Comparison of ENCODE assay signal across 23 cellular contexts in the genomic region with DNA sequence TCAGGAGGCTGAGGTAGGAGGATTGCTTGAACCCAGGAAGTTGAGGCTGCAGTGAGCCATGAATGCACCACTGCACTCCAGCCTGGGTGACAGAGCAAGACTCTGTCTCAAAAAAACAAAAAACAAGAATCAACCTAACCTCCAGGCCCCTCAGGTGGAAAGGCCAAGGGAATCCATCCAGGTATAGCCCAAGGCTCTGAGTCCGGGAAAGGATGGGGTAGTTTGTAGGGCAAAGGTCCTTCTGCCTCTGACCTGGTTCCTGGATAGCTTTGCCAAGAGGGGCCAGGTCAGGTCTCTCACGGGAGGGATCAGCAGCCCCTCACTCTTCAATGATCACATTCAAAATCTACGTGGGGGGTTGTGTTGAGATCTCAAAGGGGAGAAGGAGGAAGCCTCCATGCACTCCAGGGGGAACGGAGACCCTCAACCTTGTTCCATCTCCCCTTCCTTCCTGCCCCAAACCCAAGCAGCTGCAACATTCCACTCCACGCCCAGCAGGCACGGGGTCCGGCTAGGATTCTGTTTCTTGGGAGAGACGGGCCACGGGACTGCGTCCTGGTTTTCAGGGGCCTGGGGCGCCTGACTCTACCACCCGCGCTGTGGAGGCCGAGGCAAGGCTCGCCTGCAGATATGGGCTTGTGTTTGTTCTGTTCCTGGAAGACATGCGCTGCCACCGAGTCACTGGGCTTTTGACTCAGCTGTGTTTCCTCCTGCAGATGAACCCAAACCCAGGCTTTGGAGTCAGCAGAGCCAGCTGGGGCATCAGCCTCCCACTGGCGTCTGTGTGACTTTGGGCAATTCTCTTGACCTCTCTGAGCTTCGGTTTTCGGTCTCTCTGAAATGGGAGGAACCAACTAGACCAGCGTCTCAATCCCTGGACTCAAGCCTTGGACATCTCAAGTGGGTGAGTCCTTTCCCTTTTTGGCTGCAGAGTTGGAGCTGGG. TPM values are rescaled to one million over a fixed set of nuclear protein-coding genes. Genes with fewer than 3 reads are reported as not detected.
DNase-seq lines count a peak whose midpoint lies in the region; ATAC-seq and TF ChIP-seq lines count a peak whose summit lies in the region.
"Had no signal": no experiment of that assay in that cellular context is flagged by ENCODE, and none has a peak within 500 bp of the region (broad histone marks: within the 10 kb centered on the region; RNA-seq: fewer than 3 reads in every experiment).

No MANE protein-coding gene starts in this region.

- H4K8ac ChIP-seq in IMR-90 (ENCODE audit: low read depth in 2 of 2, low read length in 2 of 2) (no peak overlapping the region), trophoblast cell (ENCODE audit: low read depth, low read length) (no peak overlapping the region)

- no peak overlapping the region; the same call in 1 of the 2 replicates for H4K91ac ChIP-seq in IMR-90 (ENCODE audit: insufficient read depth, low read depth, low read length)
- no peak overlapping the region for H4K91ac ChIP-seq in trophoblast cell (ENCODE audit: low read depth, low read length)

- H4K5ac ChIP-seq in IMR-90 (ENCODE audit: low read depth, low read length) = no peak overlapping the region

- no peak overlapping the region for H3K4ac ChIP-seq in IMR-90 (ENCODE audit: low read depth, low read length)
- no peak overlapping the region for H3K4ac ChIP-seq in trophoblast cell (ENCODE audit: low read depth, low read length)

- no peak for TF ChIP-seq RAD21 in IMR-90 (IDR thresholded peaks at IDR 0.05; ENCODE audit: low read length)

- DNase-seq in CD14-positive monocyte (ENCODE audit: low spot score) = peak; percentile 18
- no peak for DNase-seq in IMR-90
- DNase-seq in left ventricle myocardium superior = peak; percentile 30
- DNase-seq in trophoblast cell = peak; percentile 92 to 95
- no peak for DNase-seq in NCI-H2081 (lab: John Stamatoyannopoulos, UW)
- DNase-seq in GM19240 (ENCODE audit: insufficient read length, low spot score) = no peak
- DNase-seq in hypothalamus (lab: John Stamatoyannopoulos, UW) = no peak
- no peak for DNase-seq in adrenal gland
- DNase-seq: Calu3; CD8-positive, alpha-beta T cell; DMS53; EL; GM23248; NCI-H1417 treated with DMSO at 0.1 percent for 48 hours; NCI-H187 treated with DMSO at 0.1 percent for 48 hours; NCI-H345; NCI-H524 treated with DMSO at 0.1 percent for 48 hours; PC-3; RPMI8226 had no signal

- H3K27me3 ChIP-seq in IMR-90 (ENCODE audit: control insufficient read depth, insufficient read depth, low read length) = no peaks in the 10 kb centered on the region
- no peaks in the 10 kb centered on the region for H3K27me3 ChIP-seq in trophoblast cell (ENCODE audit: insufficient read depth, low read length)
- no peaks in the 10 kb centered on the region for H3K27me3 ChIP-seq in adrenal gland
- H3K27me3 ChIP-seq: BLaER1 had no signal

- H3K18ac ChIP-seq in IMR-90 (ENCODE audit: low read depth, low read length) = no peak overlapping the region
- no peak overlapping the region for H3K18ac ChIP-seq in trophoblast cell (ENCODE audit: low read length)

- TF ChIP-seq CTCF in CD14-positive monocyte (IDR thresholded peaks at IDR 0.05) (no peak), IMR-90 (conservative IDR thresholded peaks at IDR 0.05; ENCODE audit: low read depth, low read length) (no peak), adrenal gland (IDR thresholded peaks at IDR 0.05) (no peak)

- H3K27ac Mint-ChIP-seq in CD14-positive monocyte = no peak overlapping the region
- H3K27ac Mint-ChIP-seq: CD8-positive, alpha-beta T cell had no signal

- no peaks in the 10 kb centered on the region for H3K9me3 ChIP-seq in IMR-90 (ENCODE audit: control insufficient read depth, insufficient read depth, low read length)
- H3K9me3 ChIP-seq in trophoblast cell (ENCODE audit: insufficient read depth, low read depth, low read length) = no peaks in the 10 kb centered on the region
- H3K9me3 ChIP-seq in adrenal gland (replicated peaks in 1 of 3) = no peaks in the 10 kb centered on the region
- H3K9me3 ChIP-seq: BLaER1 had no signal

- peaks cover 0 to 10% (median 0%) of the 10 kb centered on the region in 7 donors for H3K9me3 Mint-ChIP-seq in CD14-positive monocyte
- H3K9me3 Mint-ChIP-seq: CD8-positive, alpha-beta T cell had no signal

- no peak overlapping the region for H3K56ac ChIP-seq in IMR-90 (ENCODE audit: extremely low read depth, insufficient read depth, low read length)

- in situ Hi-C loops in IMR-90 (cut with MboI; ENCODE audit: low sequenced_read_pairs) = no loop called here

- H3K9ac ChIP-seq in IMR-90 (ENCODE audit: low read depth, low read length) (no peak overlapping the region), trophoblast cell (ENCODE audit: low read length) (no peak overlapping the region)
- H3K9ac ChIP-seq: BLaER1, GM23248, KMS-11 had no signal

- H3K79me1 ChIP-seq in IMR-90 (ENCODE audit: low read depth in 1 of 2, low read length in 2 of 2) = no peaks in the 10 kb centered on the region
- no peaks in the 10 kb centered on the region for H3K79me1 ChIP-seq in trophoblast cell (ENCODE audit: low read length)

- 84% methylated on average over 8 of the region's 21 CpGs; no CpG with 5 or more reads in 1 of the 2 experiments for WGBS in IMR-90 (ENCODE audit: extremely low coverage in 2 of 2, insufficient read length in 1 of 2), 2 experiments
- no CpG with 5 or more reads among the region's 21 CpGs for whole genome bisulfite sequencing in trophoblast cell (ENCODE audit: extremely low coverage, insufficient coverage, insufficient read length)
- 88 to 91% (median 89%) methylated on average over 21 of the region's 21 CpGs for WGBS in adrenal gland, 4 donors

- no peaks in the 10 kb centered on the region for H4K20me1 ChIP-seq in IMR-90 (ENCODE audit: insufficient read depth, low read length)
- H4K20me1 ChIP-seq: BLaER1 had no signal

- intact Hi-C loops in CD14-positive monocyte (cut with micrococcal nuclease) = no loop called here
- intact Hi-C loops in IMR-90 (cut with micrococcal nuclease) = no loop called here
- intact Hi-C loops in left ventricle myocardium superior (cut with micrococcal nuclease) = no loop called here
- intact Hi-C loops in adrenal gland (cut with DNase I) = no loop called here

- H3K36me3 ChIP-seq in IMR-90 (ENCODE audit: control insufficient read depth, insufficient read depth, low read length) = no peaks in the 10 kb centered on the region
- no peaks in the 10 kb centered on the region for H3K36me3 ChIP-seq in trophoblast cell (ENCODE audit: control insufficient read depth in 1 of 2, insufficient read depth in 2 of 2, low read length in 2 of 2)
- H3K36me3 ChIP-seq in adrenal gland (replicated peaks in 1 of 2) = no peaks in the 10 kb centered on the region
- H3K36me3 ChIP-seq: BLaER1 had no signal

- no peak overlapping the region for H2BK5ac ChIP-seq in IMR-90 (ENCODE audit: low read depth, low read length, poor library complexity, severe bottlenecking)
- H2BK5ac ChIP-seq in trophoblast cell (ENCODE audit: low read depth, low read length, poor library complexity) = no peak overlapping the region

- H3K4me3 ChIP-seq in IMR-90 (ENCODE audit: insufficient read depth, low read depth, low read length) (no peak overlapping the region), trophoblast cell (ENCODE audit: low read depth, low read length) (no peak overlapping the region), adrenal gland (no peak overlapping the region)
- H3K4me3 ChIP-seq: BLaER1, GM12878, GM23248 had no signal

- CTCF ChIA-PET in IMR-90 (lab: Yijun Ruan, JAX) = no interaction called here

- 0 out of 2 replicates have a peak, but pooled peaks cover 4% of the 10 kb centered on the region for H3K9me1 ChIP-seq in IMR-90 (ENCODE audit: insufficient read depth, low read length)

- H3K79me2 ChIP-seq in trophoblast cell (ENCODE audit: control insufficient read depth, insufficient read depth, low read length, poor library complexity) = no peaks in the 10 kb centered on the region

- no peak overlapping the region for H3K27ac ChIP-seq in IMR-90 (ENCODE audit: insufficient read depth, low read length)
- H3K27ac ChIP-seq in trophoblast cell (ENCODE audit: low read depth, low read length) = no peak overlapping the region
- no peak overlapping the region for H3K27ac ChIP-seq in adrenal gland
- H3K27ac ChIP-seq: BLaER1, GM23248, KMS-11 had no signal

- POLR2A ChIA-PET in IMR-90 (lab: Charles Lee; ENCODE audit: unreplicated experiment) = no interaction called here

- H2BK20ac ChIP-seq in IMR-90 (ENCODE audit: low read depth, low read length) = no peak overlapping the region

- dilution Hi-C loops in IMR-90 (cut with HindIII; ENCODE audit: low sequenced_read_pairs, unreplicated experiment) = no loop called here

- no peak for TF ChIP-seq POLR2A in IMR-90 (IDR thresholded peaks at IDR 0.05; ENCODE audit: low read depth, low read length)
- TF ChIP-seq POLR2A in adrenal gland (IDR thresholded peaks at IDR 0.05) = no peak

- H3K14ac ChIP-seq in IMR-90 (replicated peaks; ENCODE audit: low read depth, low read length) (no peak overlapping the region; the same call in 1 of the 2 replicates), trophoblast cell (ENCODE audit: low read length) (no peak overlapping the region)

- ATAC-seq in IMR-90 (ENCODE audit: low read depth) = no peak
- no peak for ATAC-seq in left ventricle myocardium superior
- ATAC-seq: CD8-positive, alpha-beta T cell; GM12878; PC-3 had no signal

- H3K4me1 Mint-ChIP-seq in CD14-positive monocyte = no peaks in the 10 kb centered on the region

- H3K4me1 ChIP-seq in IMR-90 (ENCODE audit: control insufficient read depth, insufficient read depth, low read length) (peaks cover 3% of the 10 kb centered on the region), trophoblast cell (ENCODE audit: control insufficient read depth in 1 of 2, insufficient read depth in 2 of 2, low read length in 2 of 2) (peaks cover 0 to 6% of the 10 kb centered on the region in 2 experiments), adrenal gland (replicated peaks in 1 of 2) (no peaks in the 10 kb centered on the region)
- H3K4me1 ChIP-seq: BLaER1 had no signal

- no peak overlapping the region for H2AK9ac ChIP-seq in IMR-90 (replicated peaks; ENCODE audit: low read depth, low read length, poor library complexity)

- no TSS peak for BruUV-seq in IMR-90 (replicated peaks; lab: Mats Ljungman, UMichigan)

- H2AK5ac ChIP-seq in IMR-90 (ENCODE audit: low read depth, low read length) (peak overlapping the region; percentile 39; the same call in 1 of the 2 replicates), trophoblast cell (ENCODE audit: low read length) (no peak overlapping the region)

- no peak overlapping the region for H4K12ac ChIP-seq in trophoblast cell (ENCODE audit: low read depth, low read length)

- no peak overlapping the region for H3K4me3 Mint-ChIP-seq in CD14-positive monocyte
- H3K4me3 Mint-ChIP-seq: CD8-positive, alpha-beta T cell had no signal

- no peaks in the 10 kb centered on the region for H3K36me3 Mint-ChIP-seq in CD14-positive monocyte
- H3K36me3 Mint-ChIP-seq: CD8-positive, alpha-beta T cell had no signal

- H3K27me3 Mint-ChIP-seq in CD14-positive monocyte (ENCODE audit: low read depth in 3 of 3) = peaks cover 0 to 3% (median 3%) of the 10 kb centered on the region in 3 donors

- H2BK12ac ChIP-seq in trophoblast cell (ENCODE audit: low read length) = no peak overlapping the region

- H2BK120ac ChIP-seq in IMR-90 (ENCODE audit: low read depth, low read length) (0 out of 2 replicates have a peak overlapping the region, but pooled peaks have one; percentile 30), trophoblast cell (ENCODE audit: insufficient read depth, low read length, poor library complexity) (no peak overlapping the region)

- no peak overlapping the region for H2BK15ac ChIP-seq in IMR-90 (ENCODE audit: low read depth, low read length)

- H3K4me2 ChIP-seq in IMR-90 (ENCODE audit: low read depth, low read length) (no peak overlapping the region), trophoblast cell (ENCODE audit: low read length) (no peak overlapping the region)
- H3K4me2 ChIP-seq: BLaER1, KMS-11 had no signal

- no peak overlapping the region for H2AFZ ChIP-seq in IMR-90 (replicated peaks; ENCODE audit: low read length, poor library complexity)
- no peak overlapping the region for H2AFZ ChIP-seq in trophoblast cell (ENCODE audit: insufficient read depth, low read length, poor library complexity)
- H2AFZ ChIP-seq: GM23248 had no signal

- H3K23ac ChIP-seq in IMR-90 (ENCODE audit: low read depth, low read length) (no peak overlapping the region), trophoblast cell (ENCODE audit: low read length) (no peak overlapping the region)

RNA-seq across cellular contexts. Expression of a gene that starts 35.5 kb away (rescaled TPM):
- polyA plus RNA-seq in CD14-positive monocyte (1 to 10 TPM; 1.5 to 3.1 TPM), IMR-90 (2012; rRNA removed) (1.2 TPM in 2 replicates), adrenal gland (10 to 100 TPM in 1 of 3 donors, 1 to 10 TPM in 2; 4.8 to 13.2 (median 10.0) TPM)
- total RNA-seq in IMR-90 (2012; rRNA removed) (0.54 and 0.56 TPM in 2 replicates), left ventricle myocardium superior (127 TPM), adrenal gland (10 to 100 TPM; 11.1 to 31.4 (median 17.9) TPM)
- 0.89 and 2.2 TPM in 2 replicates for polyA plus RNA-seq in IMR-90 (2012; cell fraction: cytosol; rRNA removed)
- 1.1 and 2.3 TPM in 2 replicates for polyA plus RNA-seq in IMR-90 (2012; cell fraction: nucleus; rRNA removed; ENCODE audit: low replicate concordance)
- 0.10 and 0.17 TPM in 2 replicates for polyA plus RNA-seq in trophoblast cell (2013)
- total RNA-seq: A673; Calu3; CD8-positive, alpha-beta T cell; PC-3 had no signal

RNA-seq across cellular contexts. Expression of a gene that starts 48.7 kb away (rescaled TPM):
- 1 to 10 TPM; 6.4 to 7.2 TPM for polyA plus RNA-seq in CD14-positive monocyte
- under 0.01 and 0.18 TPM in 2 replicates for total RNA-seq in IMR-90 (2012; rRNA removed)
- 0.27 and 0.56 TPM in 2 replicates for polyA plus RNA-seq in IMR-90 (2012; rRNA removed)
- 0.12 and 0.41 TPM in 2 replicates for polyA plus RNA-seq in IMR-90 (2012; cell fraction: cytosol; rRNA removed)
- 0.32 and 0.71 TPM in 2 replicates for polyA plus RNA-seq in IMR-90 (2012; cell fraction: nucleus; rRNA removed; ENCODE audit: low replicate concordance)
- total RNA-seq in left ventricle myocardium superior = 69.1 TPM
- 0.56 and 0.60 TPM in 2 replicates for polyA plus RNA-seq in trophoblast cell (2013)
- 10 to 100 TPM in 1 of 8 donors, 1 to 10 TPM in 7; 3.8 to 11.7 (median 6.9) TPM for total RNA-seq in adrenal gland
- 1 to 10 TPM; 1.1 to 6.8 (median 2.2) TPM for polyA plus RNA-seq in adrenal gland
- total RNA-seq: Calu3 had no signal

Comparison
In these comparisons a context has a peak if more than half of its experiments do, and no peak if none do; other contexts are left out.
1. DNase-seq: peak in CD14-positive monocyte (single experiment), left ventricle myocardium superior (single experiment) and trophoblast cell (2 of 2); none in IMR-90 (single experiment), NCI-H2081 (0 of 2), GM19240 (single experiment), hypothalamus (0 of 51) and adrenal gland (0 of 7).